6 cellular contexts compared by ENCODE assay signal in genomic region chr9:134885001-134885400, GRCh38. TPM values are rescaled to one million over a fixed set of nuclear protein-coding genes. Genes with fewer than 3 reads are reported as not detected.
"Had no signal": no experiment of that assay in that cellular context is flagged by ENCODE, and none has a peak within 500 bp of the region (broad histone marks: within the 10 kb centered on the region; RNA-seq: fewer than 3 reads in every experiment).

No MANE protein-coding gene starts in this region.

RNA-seq across cellular contexts. Expression of gene FCN2, which starts 4.4 kb away (rescaled TPM):
- total RNA-seq: GM23338, H1, HepG2, HFFc6, HT1080 had no signal
- polyA plus RNA-seq: GM23338, H1, HepG2, IgD-negative memory B cell had no signal

RNA-seq across cellular contexts. Expression of gene FCN1, which starts 32.7 kb away (rescaled TPM):
- total RNA-seq: GM23338, H1, HepG2, HFFc6, HT1080 had no signal
- polyA plus RNA-seq: GM23338, H1, HepG2 had no signal
